Comparison of ENCODE assay signal across 1 cellular context in the genomic region with DNA sequence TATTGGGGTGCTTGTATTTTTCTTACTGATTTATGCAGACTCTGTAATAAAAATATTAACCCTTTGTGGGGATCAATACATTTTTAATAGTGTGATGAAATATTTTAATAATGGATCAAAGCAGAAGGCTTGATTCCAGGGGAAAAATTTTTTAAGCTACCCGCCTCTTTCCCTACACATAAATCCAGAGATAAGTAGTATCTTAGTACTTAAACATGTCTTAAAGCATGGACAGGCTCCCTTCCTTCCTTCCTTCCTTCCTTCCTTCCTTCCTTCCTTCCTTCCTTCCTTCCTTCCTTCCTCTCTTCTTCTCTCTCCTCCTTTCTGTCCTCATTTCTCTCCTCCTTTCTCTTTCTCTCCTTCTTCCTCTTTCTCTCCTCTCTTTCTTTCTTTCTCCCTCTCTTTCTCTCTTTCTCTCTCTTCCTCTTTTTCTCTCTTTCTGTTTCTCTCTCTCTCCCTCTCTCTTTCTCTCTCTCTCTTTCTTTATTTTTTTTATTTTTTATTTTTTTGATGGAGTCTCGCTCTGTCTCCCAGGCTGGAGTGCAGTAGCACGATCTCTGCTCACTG.
TF ChIP-seq lines count a peak whose summit lies in the region.

No MANE protein-coding gene starts in this region.

TF ChIP-seq in HCT116, 20 proteins besides CTCF, POLR2A, EP300 and RAD21:
- TF ChIP-seq ZBTB33 (IDR thresholded peaks at IDR 0.05; ENCODE audit: extremely low read depth, insufficient replicate concordance, low read length) (no peak), ELF1 (IDR thresholded peaks at IDR 0.05; ENCODE audit: borderline replicate concordance, low read depth) (no peak), SP1 (IDR thresholded peaks at IDR 0.05; ENCODE audit: low read depth) (no peak), POLR2AphosphoS5 (IDR thresholded peaks at IDR 0.05; ENCODE audit: low read depth, low read length) (no peak), CBX3 (IDR thresholded peaks at IDR 0.05; ENCODE audit: low read depth) (no peak), FOSL1 (IDR thresholded peaks at IDR 0.05; ENCODE audit: low read depth) (no peak), ZFX (IDR thresholded peaks at IDR 0.05) (no peak), CEBPB (IDR thresholded peaks at IDR 0.05; ENCODE audit: low read depth) (no peak), ATF3 (IDR thresholded peaks at IDR 0.05) (no peak), SIN3A (IDR thresholded peaks at IDR 0.05; ENCODE audit: low read depth) (no peak), ZNF274 (IDR thresholded peaks at IDR 0.05; ENCODE audit: low read depth, low read length) (no peak), JUND (IDR thresholded peaks at IDR 0.05) (no peak), TCF7L2 (IDR thresholded peaks at IDR 0.05; ENCODE audit: borderline replicate concordance, extremely low read depth, insufficient read depth, insufficient read length) (no peak), EZH2phosphoT487 (IDR thresholded peaks at IDR 0.05; ENCODE audit: borderline replicate concordance) (no peak), EGR1 (IDR thresholded peaks at IDR 0.05; ENCODE audit: low read depth) (no peak)
- TF ChIP-seq, protein P1, sequence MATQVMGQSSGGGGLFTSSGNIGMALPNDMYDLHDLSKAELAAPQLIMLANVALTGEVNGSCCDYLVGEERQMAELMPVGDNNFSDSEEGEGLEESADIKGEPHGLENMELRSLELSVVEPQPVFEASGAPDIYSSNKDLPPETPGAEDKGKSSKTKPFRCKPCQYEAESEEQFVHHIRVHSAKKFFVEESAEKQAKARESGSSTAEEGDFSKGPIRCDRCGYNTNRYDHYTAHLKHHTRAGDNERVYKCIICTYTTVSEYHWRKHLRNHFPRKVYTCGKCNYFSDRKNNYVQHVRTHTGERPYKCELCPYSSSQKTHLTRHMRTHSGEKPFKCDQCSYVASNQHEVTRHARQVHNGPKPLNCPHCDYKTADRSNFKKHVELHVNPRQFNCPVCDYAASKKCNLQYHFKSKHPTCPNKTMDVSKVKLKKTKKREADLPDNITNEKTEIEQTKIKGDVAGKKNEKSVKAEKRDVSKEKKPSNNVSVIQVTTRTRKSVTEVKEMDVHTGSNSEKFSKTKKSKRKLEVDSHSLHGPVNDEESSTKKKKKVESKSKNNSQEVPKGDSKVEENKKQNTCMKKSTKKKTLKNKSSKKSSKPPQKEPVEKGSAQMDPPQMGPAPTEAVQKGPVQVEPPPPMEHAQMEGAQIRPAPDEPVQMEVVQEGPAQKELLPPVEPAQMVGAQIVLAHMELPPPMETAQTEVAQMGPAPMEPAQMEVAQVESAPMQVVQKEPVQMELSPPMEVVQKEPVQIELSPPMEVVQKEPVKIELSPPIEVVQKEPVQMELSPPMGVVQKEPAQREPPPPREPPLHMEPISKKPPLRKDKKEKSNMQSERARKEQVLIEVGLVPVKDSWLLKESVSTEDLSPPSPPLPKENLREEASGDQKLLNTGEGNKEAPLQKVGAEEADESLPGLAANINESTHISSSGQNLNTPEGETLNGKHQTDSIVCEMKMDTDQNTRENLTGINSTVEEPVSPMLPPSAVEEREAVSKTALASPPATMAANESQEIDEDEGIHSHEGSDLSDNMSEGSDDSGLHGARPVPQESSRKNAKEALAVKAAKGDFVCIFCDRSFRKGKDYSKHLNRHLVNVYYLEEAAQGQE (IDR thresholded peaks at IDR 0.05; ENCODE audit: low read depth) = no peak
- TF ChIP-seq, protein P2, sequence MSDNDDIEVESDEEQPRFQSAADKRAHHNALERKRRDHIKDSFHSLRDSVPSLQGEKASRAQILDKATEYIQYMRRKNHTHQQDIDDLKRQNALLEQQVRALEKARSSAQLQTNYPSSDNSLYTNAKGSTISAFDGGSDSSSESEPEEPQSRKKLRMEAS (IDR thresholded peaks at IDR 0.05) = no peak
